1 cellular context compared by ENCODE assay signal in the genomic region with DNA sequence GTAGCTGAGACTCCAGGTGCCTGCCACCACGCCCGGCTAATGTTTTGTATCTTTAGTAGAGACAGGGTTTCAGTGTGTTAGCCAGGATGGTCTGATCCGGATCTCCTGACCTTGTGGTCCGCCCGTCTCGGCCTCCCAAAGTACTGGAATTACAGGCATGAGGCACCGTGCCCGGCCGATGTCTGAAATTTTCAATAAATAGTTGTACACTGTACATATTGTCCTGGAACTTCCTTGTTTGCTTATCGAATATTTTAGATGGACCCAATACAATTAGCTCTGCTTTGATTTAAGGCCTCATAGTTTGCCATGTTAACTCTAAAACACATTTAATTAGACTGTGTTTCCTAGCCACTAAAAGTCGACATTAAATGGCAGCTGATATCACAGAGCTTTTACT. TPM values are rescaled to one million over a fixed set of nuclear protein-coding genes. Genes with fewer than 3 reads are reported as not detected.
"Had no signal": no experiment of that assay in that cellular context is flagged by ENCODE, and none has a peak within 500 bp of the region (broad histone marks: within the 10 kb centered on the region; RNA-seq: fewer than 3 reads in every experiment).

No MANE protein-coding gene starts in this region.

RNA-seq across cellular contexts. Expression of a gene that starts 57.3 kb away (rescaled TPM):
- total RNA-seq: G401 had no signal
